In genomic region chr9:69236188-69236587, GRCh38 we compare ENCODE assay signal across 18 cellular contexts.
DNase-seq lines count a peak whose midpoint lies in the region; ATAC-seq, FAIRE-seq and TF ChIP-seq lines count a peak whose summit lies in the region.
"Had no signal": no experiment of that assay in that cellular context is flagged by ENCODE, and none has a peak within 500 bp of the region (broad histone marks: within the 10 kb centered on the region; RNA-seq: fewer than 3 reads in every experiment).

No MANE protein-coding gene starts in this region.

- H4K20me1 ChIP-seq in HepG2 (ENCODE audit: insufficient read depth, low read length): no peaks in the 10 kb centered on the region

- no peak for DNase-seq in HepG2 (ENCODE audit: low spot score)
- no peak for DNase-seq in right lobe of liver
- no peak for DNase-seq in heart right ventricle
- no peak for DNase-seq in neural crest cell (ENCODE audit: low read depth, low spot score)
- no peak for DNase-seq in midbrain (lab: John Stamatoyannopoulos, UW)
- DNase-seq in NCI-H1048 (lab: John Stamatoyannopoulos, UW): no peak
- no peak for DNase-seq in activated naive CD4-positive, alpha-beta T cell treated with anti-CD3 and anti-CD28 coated beads, Interleukin-2, amount 10 ng/mL, durations not matched to agents 7 days and 5 days
- DNase-seq: BE2C; Caco-2; CD8-positive, alpha-beta memory T cell; DND-41; GDM1; IMR-90 had no signal

- H3K27me3 Mint-ChIP-seq in neural crest cell (ENCODE audit: low read depth): no peaks in the 10 kb centered on the region
- H3K27me3 Mint-ChIP-seq in activated naive CD4-positive, alpha-beta T cell treated with anti-CD3 and anti-CD28 coated beads, Interleukin-2, amount 10 ng/mL, durations not matched to agents 7 days and 5 days: no peaks in the 10 kb centered on the region
- H3K27me3 Mint-ChIP-seq: CD8-positive, alpha-beta memory T cell had no signal

- WGBS in HepG2 (ENCODE audit: low lambda C conversion rate): 68% methylated on average over 6 of the region's 7 CpGs
- 64% methylated on average over 5 of the region's 7 CpGs for WGBS in right lobe of liver (ENCODE audit: insufficient coverage, low coverage, low lambda C conversion rate, missing lambda C conversion rate)
- WGBS in heart right ventricle, 2 donors: 51 to 75% methylated on average over 7 of the region's 7 CpGs

- no TSS peak for BruUV-seq in HepG2 (replicated peaks; lab: Mats Ljungman, UMichigan)

- H3K79me2 ChIP-seq in HepG2 (ENCODE audit: insufficient read depth, low read length): no peaks in the 10 kb centered on the region

- FAIRE-seq in HepG2 (lab: Jason Lieb, UNC): no peak
- FAIRE-seq: A549, GM12892, H54 had no signal

- ATAC-seq in HepG2 (peak; percentile 19; the same call in 1 of the 3 replicates), right lobe of liver (no peak), heart right ventricle (peak in 7 of 8 donors; percentile 19 to 52 (median 41))
- ATAC-seq: A549, HCT116 had no signal

- TF ChIP-seq POLR2A in HepG2 (IDR thresholded peaks at IDR 0.05; ENCODE audit: insufficient read depth in 1 of 2, low read depth in 2 of 2, low read length in 2 of 2) (no peak), right lobe of liver (IDR thresholded peaks at IDR 0.05) (no peak)

- no peak overlapping the region for H3K27ac ChIP-seq in HepG2 (ENCODE audit: extremely low read length, insufficient read depth, low read length)
- H3K27ac ChIP-seq in right lobe of liver: no peak overlapping the region
- H3K27ac ChIP-seq in heart right ventricle: peak overlapping the region in 2 of 10 donors; percentile 21 to 38
- peak overlapping the region; percentile 86 for H3K27ac ChIP-seq in skeletal muscle tissue (ENCODE audit: low read depth, low read length)
- H3K27ac ChIP-seq: A549 had no signal

- no peaks in the 10 kb centered on the region for H3K9me3 ChIP-seq in HepG2 (ENCODE audit: low read length)
- no peaks in the 10 kb centered on the region for H3K9me3 ChIP-seq in right lobe of liver
- no peaks in the 10 kb centered on the region for H3K9me3 ChIP-seq in heart right ventricle
- no peaks in the 10 kb centered on the region for H3K9me3 ChIP-seq in skeletal muscle tissue (ENCODE audit: control insufficient read depth in 3 of 3, low read length in 3 of 3)
- H3K9me3 ChIP-seq: A549, BE2C, Caco-2 had no signal

- TF ChIP-seq RAD21 in HepG2 (CRISPR knock-in tag; IDR thresholded peaks at IDR 0.05): no peak

- H3K36me3 ChIP-seq in HepG2 (replicated peaks in 1 of 2; ENCODE audit: control insufficient read depth in 1 of 2, insufficient read depth in 2 of 2, low read length in 2 of 2): peaks cover 30 to 90% of the 10 kb centered on the region in 2 experiments
- H3K36me3 ChIP-seq in right lobe of liver: peaks cover 10 to 83% (median 43%) of the 10 kb centered on the region in 4 donors
- H3K36me3 ChIP-seq in heart right ventricle: peaks cover 0 to 98% (median 43%) of the 10 kb centered on the region in 9 donors
- peaks cover 5 to 18% (median 10%) of the 10 kb centered on the region in 3 donors for H3K36me3 ChIP-seq in skeletal muscle tissue (ENCODE audit: control insufficient read depth in 3 of 3, insufficient read depth in 3 of 3, low read length in 3 of 3)

- H3K4me1 Mint-ChIP-seq in neural crest cell: peaks cover 15% of the 10 kb centered on the region
- no peaks in the 10 kb centered on the region for H3K4me1 Mint-ChIP-seq in activated naive CD4-positive, alpha-beta T cell treated with anti-CD3 and anti-CD28 coated beads, Interleukin-2, amount 10 ng/mL, durations not matched to agents 7 days and 5 days
- H3K4me1 Mint-ChIP-seq: CD8-positive, alpha-beta memory T cell had no signal

- no peaks in the 10 kb centered on the region for H3K27me3 ChIP-seq in HepG2 (ENCODE audit: control insufficient read depth in 1 of 2, insufficient read depth in 2 of 2, low read length in 2 of 2)
- no peaks in the 10 kb centered on the region for H3K27me3 ChIP-seq in right lobe of liver
- no peaks in the 10 kb centered on the region for H3K27me3 ChIP-seq in heart right ventricle
- no peaks in the 10 kb centered on the region for H3K27me3 ChIP-seq in skeletal muscle tissue (ENCODE audit: control insufficient read depth in 3 of 3, insufficient read depth in 3 of 3, low read length in 3 of 3)
- H3K27me3 ChIP-seq: BE2C had no signal

- H2AFZ ChIP-seq in HepG2 (ENCODE audit: low read length): no peak overlapping the region

- TF ChIP-seq EP300 in HepG2 (IDR thresholded peaks at IDR 0.05; ENCODE audit: low read depth in 2 of 2, low read length in 2 of 2): no peak
- no peak for TF ChIP-seq EP300 in HepG2 (CRISPR knock-in tag; IDR thresholded peaks at IDR 0.05; ENCODE audit: borderline replicate concordance)

- intact Hi-C loops in HepG2 (cut with micrococcal nuclease; ENCODE audit: unreplicated experiment) (no loop called here), right lobe of liver (cut with DNase I) (no loop called here), heart right ventricle (cut with DNase I) (loop anchor here in 2 of 10 donors (10.0 kb wide), 3 partner anchors 89 to 159 kb away; partner anchors contain the start of gene ENTREP1 (in 2 of the 2))

- H3K36me3 Mint-ChIP-seq in neural crest cell (ENCODE audit: low read depth): no peaks in the 10 kb centered on the region
- H3K36me3 Mint-ChIP-seq in activated naive CD4-positive, alpha-beta T cell treated with anti-CD3 and anti-CD28 coated beads, Interleukin-2, amount 10 ng/mL, durations not matched to agents 7 days and 5 days: peaks cover 23% of the 10 kb centered on the region

- H3K4me1 ChIP-seq in HepG2 (ENCODE audit: insufficient read depth, low read length): no peaks in the 10 kb centered on the region
- H3K4me1 ChIP-seq in right lobe of liver: peaks cover 0 to 8% (median 0%) of the 10 kb centered on the region in 4 donors
- H3K4me1 ChIP-seq in heart right ventricle: peaks cover 0 to 20% (median 0%) of the 10 kb centered on the region in 9 donors
- H3K4me1 ChIP-seq in skeletal muscle tissue (ENCODE audit: control insufficient read depth in 3 of 3, insufficient read depth in 3 of 3, low read length in 3 of 3): peaks cover 12 to 21% (median 13%) of the 10 kb centered on the region in 3 donors
- H3K4me1 ChIP-seq: A549, BE2C, Caco-2 had no signal

- H3K9ac ChIP-seq in HepG2 (ENCODE audit: insufficient read depth, low read depth, low read length): no peak overlapping the region
- H3K9ac ChIP-seq in skeletal muscle tissue (ENCODE audit: low read depth in 1 of 3, low read length in 3 of 3): peak overlapping the region in 1 of 3 donors; percentile 52

- H3K9me3 Mint-ChIP-seq in neural crest cell: no peaks in the 10 kb centered on the region
- H3K9me3 Mint-ChIP-seq in activated naive CD4-positive, alpha-beta T cell treated with anti-CD3 and anti-CD28 coated beads, Interleukin-2, amount 10 ng/mL, durations not matched to agents 7 days and 5 days: no peaks in the 10 kb centered on the region
- H3K9me3 Mint-ChIP-seq: CD8-positive, alpha-beta memory T cell had no signal

- POLR2A ChIA-PET in HepG2 (lab: Yijun Ruan, JAX): no interaction called here

- H3K4me3 Mint-ChIP-seq in neural crest cell: no peak overlapping the region
- H3K4me3 Mint-ChIP-seq in activated naive CD4-positive, alpha-beta T cell treated with anti-CD3 and anti-CD28 coated beads, Interleukin-2, amount 10 ng/mL, durations not matched to agents 7 days and 5 days: no peak overlapping the region
- H3K4me3 Mint-ChIP-seq: CD8-positive, alpha-beta memory T cell had no signal

- H3K4me2 ChIP-seq in HepG2 (ENCODE audit: low read depth, low read length): no peak overlapping the region
- H3K4me2 ChIP-seq: A549 had no signal

- peak overlapping the region; percentile 14 for H3K27ac Mint-ChIP-seq in neural crest cell (ENCODE audit: unreplicated experiment)
- H3K27ac Mint-ChIP-seq in activated naive CD4-positive, alpha-beta T cell treated with anti-CD3 and anti-CD28 coated beads, Interleukin-2, amount 10 ng/mL, durations not matched to agents 7 days and 5 days: no peak overlapping the region
- H3K27ac Mint-ChIP-seq: CD8-positive, alpha-beta memory T cell had no signal

- in situ Hi-C loops in HepG2 (cut with HindIII; ENCODE audit: extremely low pct_ligation_motif_present, low pct_unique_long_range_greater_than_20kb): no loop called here

- no peak for TF ChIP-seq CTCF in HepG2 (CRISPR knock-in tag; IDR thresholded peaks at IDR 0.05)
- no peak for TF ChIP-seq CTCF in right lobe of liver (IDR thresholded peaks at IDR 0.05)
- no peak for TF ChIP-seq CTCF in heart right ventricle (IDR thresholded peaks at IDR 0.05)
- no peak for TF ChIP-seq CTCF in neural crest cell (conservative IDR thresholded peaks at IDR 0.05)

- H3K4me3 ChIP-seq in HepG2 (replicated peaks in 1 of 3; ENCODE audit: insufficient read depth in 1 of 3, low read depth in 2 of 3, low read length in 3 of 3): no peak overlapping the region
- no peak overlapping the region for H3K4me3 ChIP-seq in right lobe of liver
- no peak overlapping the region for H3K4me3 ChIP-seq in heart right ventricle
- H3K4me3 ChIP-seq in skeletal muscle tissue (ENCODE audit: low read length in 3 of 3): peak overlapping the region in 2 of 3 donors; percentile 37 to 45
- H3K4me3 ChIP-seq: A549 had no signal

- CTCF ChIA-PET in HepG2 (lab: Yijun Ruan, JAX; ENCODE audit: low intra/inter-chr PET ratio, low total read pairs): no interaction called here
- CTCF ChIA-PET in activated naive CD4-positive, alpha-beta T cell treated with anti-CD3 and anti-CD28 coated beads, Interleukin-2, amount 10 ng/mL, durations not matched to agents 7 days and 5 days (lab: Charles Lee): no interaction called here

TF ChIP-seq in HepG2, 621 proteins besides CTCF, POLR2A, EP300 and RAD21:
- TF ChIP-seq PRMT3 (CRISPR knock-in tag; IDR thresholded peaks at IDR 0.05; ENCODE audit: borderline replicate concordance, low read depth) (no peak), ELF3 (CRISPR knock-in tag; IDR thresholded peaks at IDR 0.05) (no peak), IRF9 (CRISPR knock-in tag; IDR thresholded peaks at IDR 0.05; ENCODE audit: borderline replicate concordance) (no peak), MYNN (CRISPR knock-in tag; IDR thresholded peaks at IDR 0.05; ENCODE audit: low read depth) (no peak)

Comparison
In these comparisons a context has a peak if more than half of its experiments do, and no peak if none do; other contexts are left out.
1. ATAC-seq: peak in HepG2 (single experiment) and heart right ventricle (7 of 8); none in right lobe of liver (0 of 4).
2. H3K4me3 ChIP-seq: peak in skeletal muscle tissue (2 of 3); none in HepG2 (0 of 3), right lobe of liver (0 of 3) and heart right ventricle (0 of 10).